ENCODE assay signal across 8 cellular contexts in genomic region chr5:64796301-64796700, GRCh38.
"Had no signal": no experiment of that assay in that cellular context is flagged by ENCODE, and none has a peak within 500 bp of the region (broad histone marks: within the 10 kb centered on the region; RNA-seq: fewer than 3 reads in every experiment).

No MANE protein-coding gene starts in this region.

- H3K4me2 ChIP-seq: KMS-11 had no signal

- FAIRE-seq: HepG2, HTR-8/SVneo had no signal

- DNase-seq: IMR-90, KBM-7, KG1 had no signal

- H3K4me3 Mint-ChIP-seq: IgD-negative memory B cell had no signal

- H3K9ac ChIP-seq: KMS-11 had no signal

- ATAC-seq: HepG2 had no signal

- H3K4me1 Mint-ChIP-seq: IgD-negative memory B cell had no signal

- H3K27me3 Mint-ChIP-seq: IgD-negative memory B cell had no signal

- H3K27ac ChIP-seq: HL-60, KMS-11 had no signal
